Comparison of ENCODE assay signal across 8 cellular contexts in the genomic region with DNA sequence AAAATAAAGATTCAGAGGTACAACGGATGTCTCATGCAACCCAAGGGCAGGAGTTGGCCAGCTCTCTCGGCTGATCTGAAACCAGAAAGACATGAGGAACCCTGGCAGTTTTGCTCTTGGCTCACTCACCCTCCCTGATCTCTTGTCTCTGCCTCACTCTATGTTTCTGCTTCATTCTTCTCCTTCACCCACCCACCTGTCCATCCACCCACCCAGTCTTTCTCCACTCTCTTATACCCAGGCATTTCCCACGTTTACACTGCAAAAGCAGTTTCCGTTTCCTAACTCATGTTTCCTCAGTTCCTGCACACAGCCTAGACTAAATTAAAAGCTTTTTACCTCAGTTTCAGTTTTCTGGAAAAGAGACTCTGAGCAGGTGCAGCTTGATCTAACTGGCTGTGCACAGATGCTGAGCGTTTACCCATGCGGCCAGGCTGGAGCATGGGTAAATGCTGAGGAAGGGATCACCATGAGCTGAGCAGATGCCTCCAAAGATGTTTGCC.
A peak's percentile ranks its signal among the peaks of the same experiment; 100 is the strongest.
DNase-seq lines count a peak whose midpoint lies in the region; ATAC-seq and TF ChIP-seq lines count a peak whose summit lies in the region.

No MANE protein-coding gene starts in this region.

- H3K27ac ChIP-seq in skin epidermis (peak overlapping the region in 18 of 21 experiments; percentile 2 to 94 (median 80)), foreskin keratinocyte (no peak overlapping the region), WERI-Rb-1 (no peak overlapping the region)

- no peaks in the 10 kb centered on the region for H3K27me3 ChIP-seq in foreskin keratinocyte
- no peaks in the 10 kb centered on the region for H3K27me3 ChIP-seq in WERI-Rb-1 (ENCODE audit: insufficient read depth, low read depth, severe bottlenecking)

- no peak overlapping the region for H3K4me3 ChIP-seq in skin epidermis
- H3K4me3 ChIP-seq in WERI-Rb-1 (ENCODE audit: low read depth, low read length), result no peak overlapping the region

- no peaks in the 10 kb centered on the region for H3K27me3 Mint-ChIP-seq in activated CD8-positive, alpha-beta memory T cell treated with anti-CD3 and anti-CD28 coated beads, Interleukin-2, amount 10 ng/mL, durations not matched to agents 7 days and 5 days
- H3K27me3 Mint-ChIP-seq in activated T-cell treated with anti-CD3 and anti-CD28 coated beads, Interleukin-2, amount 50 U/mL, for 72 hours (ENCODE audit: low read depth), result no peaks in the 10 kb centered on the region

- TF ChIP-seq CTCF in foreskin keratinocyte (conservative IDR thresholded peaks at IDR 0.05) (no peak), WERI-Rb-1 (IDR thresholded peaks at IDR 0.05; ENCODE audit: low read depth, low read length) (no peak)

- no peaks in the 10 kb centered on the region for H3K9me3 ChIP-seq in WERI-Rb-1 (ENCODE audit: severe bottlenecking)

- H3K4me3 Mint-ChIP-seq in activated CD8-positive, alpha-beta memory T cell treated with anti-CD3 and anti-CD28 coated beads, Interleukin-2, amount 10 ng/mL, durations not matched to agents 7 days and 5 days, result peak overlapping the region; percentile 52
- H3K4me3 Mint-ChIP-seq in activated T-cell treated with anti-CD3 and anti-CD28 coated beads, Interleukin-2, amount 50 U/mL, for 72 hours, result peak overlapping the region; percentile 85

- no peaks in the 10 kb centered on the region for H3K9me3 Mint-ChIP-seq in activated CD8-positive, alpha-beta memory T cell treated with anti-CD3 and anti-CD28 coated beads, Interleukin-2, amount 10 ng/mL, durations not matched to agents 7 days and 5 days (ENCODE audit: low read depth)
- H3K9me3 Mint-ChIP-seq in activated T-cell treated with anti-CD3 and anti-CD28 coated beads, Interleukin-2, amount 50 U/mL, for 72 hours, result no peaks in the 10 kb centered on the region

- no peaks in the 10 kb centered on the region for H3K4me1 ChIP-seq in foreskin keratinocyte

- ATAC-seq in activated CD8-positive, alpha-beta memory T cell treated with anti-CD3 and anti-CD28 coated beads, Interleukin-2, amount 10 ng/mL, durations not matched to agents 7 days and 5 days, result peak; percentile 9
- peak; percentile 46 for ATAC-seq in HG03095 (IDR thresholded peaks at IDR 0.05; ENCODE audit: unreplicated experiment)
- peak; percentile 4 to 5 for ATAC-seq in activated T-cell treated with anti-CD3 and anti-CD28 coated beads, Interleukin-2, amount 50 U/mL, for 72 hours (replicated peaks in 1 of 2)
- no peak for ATAC-seq in foreskin keratinocyte
- no peak for ATAC-seq in left lobe of liver

- H3K27ac Mint-ChIP-seq in activated CD8-positive, alpha-beta memory T cell treated with anti-CD3 and anti-CD28 coated beads, Interleukin-2, amount 10 ng/mL, durations not matched to agents 7 days and 5 days, result peak overlapping the region; percentile 91
- H3K27ac Mint-ChIP-seq in activated T-cell treated with anti-CD3 and anti-CD28 coated beads, Interleukin-2, amount 50 U/mL, for 72 hours, result peak overlapping the region; percentile 90

- H3K4me1 Mint-ChIP-seq in activated CD8-positive, alpha-beta memory T cell treated with anti-CD3 and anti-CD28 coated beads, Interleukin-2, amount 10 ng/mL, durations not matched to agents 7 days and 5 days, result peaks cover 80% of the 10 kb centered on the region
- peaks cover 98% of the 10 kb centered on the region for H3K4me1 Mint-ChIP-seq in activated T-cell treated with anti-CD3 and anti-CD28 coated beads, Interleukin-2, amount 50 U/mL, for 72 hours (ENCODE audit: low read depth)

- CTCF ChIA-PET in activated CD8-positive, alpha-beta memory T cell treated with anti-CD3 and anti-CD28 coated beads, Interleukin-2, amount 10 ng/mL, durations not matched to agents 7 days and 5 days (lab: Charles Lee), result interaction anchor here (0.7 to 6.7 kb wide), 7 partner anchors 11 to 358 kb away, joined by 3 to 39 read pairs (median 4); no protein-coding TSS in a partner anchor

- no peaks in the 10 kb centered on the region for H3K36me3 ChIP-seq in WERI-Rb-1

- peaks cover 58% of the 10 kb centered on the region for H3K36me3 Mint-ChIP-seq in activated CD8-positive, alpha-beta memory T cell treated with anti-CD3 and anti-CD28 coated beads, Interleukin-2, amount 10 ng/mL, durations not matched to agents 7 days and 5 days
- peaks cover 8 to 24% of the 10 kb centered on the region in 2 donors for H3K36me3 Mint-ChIP-seq in activated T-cell treated with anti-CD3 and anti-CD28 coated beads, Interleukin-2, amount 50 U/mL, for 72 hours (ENCODE audit: insufficient read depth in 2 of 2)

- DNase-seq in activated CD8-positive, alpha-beta memory T cell treated with anti-CD3 and anti-CD28 coated beads, Interleukin-2, amount 10 ng/mL, durations not matched to agents 7 days and 5 days, result peak; percentile 67
- DNase-seq in activated CD8-positive, alpha-beta memory T cell treated with anti-CD3 and anti-CD28 coated beads, Interleukin-2, amount 50 U/mL, for 4 hours, result no peak
- DNase-seq in activated T-cell treated with anti-CD3 and anti-CD28 coated beads, Interleukin-2, amount 50 U/mL, for 72 hours, result peak; percentile 43 to 55
- no peak for DNase-seq in foreskin keratinocyte
- no peak for DNase-seq in left lobe of liver (ENCODE audit: low spot score)
- DNase-seq in WERI-Rb-1, result no peak

Comparison
In these comparisons a context has a peak if more than half of its experiments do, and no peak if none do; other contexts are left out.
1. DNase-seq: peak in activated CD8-positive, alpha-beta memory T cell treated with anti-CD3 and anti-CD28 coated beads, Interleukin-2, amount 10 ng/mL, durations not matched to agents 7 days and 5 days (single experiment) and activated T-cell treated with anti-CD3 and anti-CD28 coated beads, Interleukin-2, amount 50 U/mL, for 72 hours (2 of 2); none in activated CD8-positive, alpha-beta memory T cell treated with anti-CD3 and anti-CD28 coated beads, Interleukin-2, amount 50 U/mL, for 4 hours (single experiment), foreskin keratinocyte (0 of 2), left lobe of liver (single experiment) and WERI-Rb-1 (single experiment).
2. ATAC-seq: peak in activated CD8-positive, alpha-beta memory T cell treated with anti-CD3 and anti-CD28 coated beads, Interleukin-2, amount 10 ng/mL, durations not matched to agents 7 days and 5 days (single experiment), HG03095 (single experiment) and activated T-cell treated with anti-CD3 and anti-CD28 coated beads, Interleukin-2, amount 50 U/mL, for 72 hours (2 of 2); none in foreskin keratinocyte (single experiment) and left lobe of liver (single experiment).
3. H3K27ac ChIP-seq: peak in skin epidermis (18 of 21); none in foreskin keratinocyte (single experiment) and WERI-Rb-1 (single experiment).